Comparison of ENCODE assay signal across 1 cellular context in genomic region chr17:4744999-4745969, GRCh38.
TF ChIP-seq lines count a peak whose summit lies in the region.

No MANE protein-coding gene starts in this region.

TF ChIP-seq in HCT116, 20 proteins besides CTCF, POLR2A, EP300 and RAD21:
- TF ChIP-seq CBX3 (IDR thresholded peaks at IDR 0.05; ENCODE audit: low read depth): no peak
- no peak for TF ChIP-seq ELF1 (IDR thresholded peaks at IDR 0.05; ENCODE audit: borderline replicate concordance, low read depth)
- no peak for TF ChIP-seq ZFX (IDR thresholded peaks at IDR 0.05)
- no peak for TF ChIP-seq SP1 (IDR thresholded peaks at IDR 0.05; ENCODE audit: low read depth)
- no peak for TF ChIP-seq SIN3A (IDR thresholded peaks at IDR 0.05; ENCODE audit: low read depth)
- TF ChIP-seq POLR2AphosphoS5 (IDR thresholded peaks at IDR 0.05; ENCODE audit: low read depth, low read length): no peak
- TF ChIP-seq YY1 (IDR thresholded peaks at IDR 0.05; ENCODE audit: extremely low read depth, insufficient replicate concordance, low read depth, low read length): no peak
- TF ChIP-seq ZNF274 (IDR thresholded peaks at IDR 0.05; ENCODE audit: low read depth, low read length): no peak
- TF ChIP-seq EZH2phosphoT487 (IDR thresholded peaks at IDR 0.05; ENCODE audit: borderline replicate concordance): no peak
